Comparison of ENCODE assay signal across 8 cellular contexts in genomic region chr15:81752149-81752942, GRCh38.
DNase-seq lines count a peak whose midpoint lies in the region; ATAC-seq and TF ChIP-seq lines count a peak whose summit lies in the region.

No MANE protein-coding gene starts in this region.

- DNase-seq in HT-29 (ENCODE audit: low spot score) (peak; percentile 19), OCI-M1 (lab: John Stamatoyannopoulos, UW) (peak; percentile 49), fibroblast of pulmonary artery (ENCODE audit: low read depth) (peak; percentile 50), progenitor cell of endocrine pancreas (ENCODE audit: low spot score, unreplicated experiment) (no peak), SKM-1 treated with dmso at 0.1 percent for 144 hours (lab: John Stamatoyannopoulos, UW; ENCODE audit: unreplicated experiment) (no peak)
- no peak for DNase-seq in activated CD8-positive, alpha-beta memory T cell treated with anti-CD3 and anti-CD28 coated beads for 24 hours
- no peak for DNase-seq in activated CD4-positive, alpha-beta T cell treated with anti-CD3 and anti-CD28 coated beads for 48 hours

- H3K27ac Mint-ChIP-seq in progenitor cell of endocrine pancreas: peak overlapping the region; percentile 61

- no peaks in the 10 kb centered on the region for H3K36me3 Mint-ChIP-seq in progenitor cell of endocrine pancreas (ENCODE audit: insufficient read depth)

- H3K4me3 Mint-ChIP-seq in progenitor cell of endocrine pancreas (ENCODE audit: low read depth): no peak overlapping the region

- no peaks in the 10 kb centered on the region for H3K9me3 Mint-ChIP-seq in progenitor cell of endocrine pancreas (ENCODE audit: low read depth)

- no peak for TF ChIP-seq CTCF in fibroblast of pulmonary artery (IDR thresholded peaks at IDR 0.05; ENCODE audit: low read length, missing control alignments)
- TF ChIP-seq CTCF in progenitor cell of endocrine pancreas (IDR thresholded peaks at IDR 0.05; ENCODE audit: unreplicated experiment): no peak

- no peak overlapping the region for H3K4me3 ChIP-seq in fibroblast of pulmonary artery (replicated peaks; ENCODE audit: low read depth, low read length)

- peaks cover 5% of the 10 kb centered on the region for H3K4me1 Mint-ChIP-seq in progenitor cell of endocrine pancreas (ENCODE audit: low read depth)

- H3K27me3 Mint-ChIP-seq in progenitor cell of endocrine pancreas: no peaks in the 10 kb centered on the region

- no peak for ATAC-seq in HG02840 (IDR thresholded peaks at IDR 0.05; ENCODE audit: low FRiP score, unreplicated experiment)

Comparison
In these comparisons a context has a peak if more than half of its experiments do, and no peak if none do; other contexts are left out.
1. DNase-seq: peak in HT-29 (single experiment), OCI-M1 (single experiment) and fibroblast of pulmonary artery (single experiment); none in progenitor cell of endocrine pancreas (single experiment), SKM-1 treated with dmso at 0.1 percent for 144 hours (single experiment), activated CD8-positive, alpha-beta memory T cell treated with anti-CD3 and anti-CD28 coated beads for 24 hours (single experiment) and activated CD4-positive, alpha-beta T cell treated with anti-CD3 and anti-CD28 coated beads for 48 hours (single experiment).